Comparison of ENCODE assay signal across 20 cellular contexts in the genomic region with DNA sequence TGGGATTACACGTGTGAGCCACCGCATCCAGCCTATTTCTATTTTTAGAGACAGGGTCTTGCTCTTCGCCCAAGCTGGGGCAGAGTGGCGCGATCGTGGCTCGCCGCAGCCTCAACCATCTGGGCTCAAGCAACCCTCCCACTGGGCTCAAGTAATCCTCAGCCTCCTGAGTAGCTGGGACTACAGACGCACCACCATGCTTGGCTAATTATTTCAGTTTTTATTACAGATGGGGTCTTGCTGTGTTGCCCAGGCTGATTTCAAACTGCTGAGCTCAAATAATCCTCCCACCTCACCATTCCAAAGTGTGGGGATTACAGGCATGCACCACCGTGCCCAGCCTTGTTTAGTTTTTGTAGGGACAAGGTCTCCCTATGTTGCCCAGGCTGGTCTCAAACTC.
"Had no signal": no experiment of that assay in that cellular context is flagged by ENCODE, and none has a peak within 500 bp of the region (broad histone marks: within the 10 kb centered on the region; RNA-seq: fewer than 3 reads in every experiment).

No MANE protein-coding gene starts in this region.

- H3K9ac ChIP-seq: KMS-11, SK-N-SH had no signal

- H3K27ac ChIP-seq: KMS-11 had no signal

- H3K4me2 ChIP-seq: KMS-11, SK-N-SH had no signal

- H3K9me3 ChIP-seq: SK-N-SH had no signal

- DNase-seq: IMR-90, Kasumi-1, MM.1S, NCI-H1092 treated with DMSO at 0.1 percent for 48 hours, NCI-H1436, NCI-H187, NCI-H2029, NCI-H2081 treated with DMSO at 0.1 percent for 48 hours, NCI-H2171, NCI-H226, NCI-H446, NCI-H510A, NCI-H524 treated with DMSO at 0.1 percent for 48 hours, NCI-H69, NCI-H774, RPMI8226, SHP77 had no signal

- FAIRE-seq: RCC 7860 had no signal
